In genomic region chr11:126592496-126593410, GRCh38 we compare ENCODE assay signal across 19 cellular contexts.
DNase-seq lines count a peak whose midpoint lies in the region; ATAC-seq and TF ChIP-seq lines count a peak whose summit lies in the region.
"Had no signal": no experiment of that assay in that cellular context is flagged by ENCODE, and none has a peak within 500 bp of the region (broad histone marks: within the 10 kb centered on the region; RNA-seq: fewer than 3 reads in every experiment).

No MANE protein-coding gene starts in this region.

- no peak overlapping the region for H3K9ac ChIP-seq in SK-N-SH
- H3K9ac ChIP-seq: BLaER1 treated with 17β-estradiol and CSF1 and Interleukin-3, amounts not matched to agents 10 nM and 100 nM had no signal

- ATAC-seq in SK-N-SH treated with all-trans-retinoic acid at 6 μM for 48 hours (peak; percentile 27; the same call in 2 of the 3 replicates), esophagus mucosa (peak; percentile 59), HG03175 (IDR thresholded peaks at IDR 0.05; ENCODE audit: unreplicated experiment) (no peak)
- ATAC-seq: natural killer cell treated with Interleukin-12 subunit alpha and Interleukin-12 subunit beta and Interleukin-15 and Interleukin-18, amount 100 ng/mL, for 72 hours; stimulated activated effector memory CD8-positive, alpha-beta T cell treated with anti-CD3 and anti-CD28 coated beads, Interleukin-12 subunit alpha, Interleukin-12 subunit beta, amount 100 ng/mL, for 72 hours had no signal

- TF ChIP-seq CTCF in SK-N-SH (IDR thresholded peaks at IDR 0.05): no peak

- no peaks in the 10 kb centered on the region for H3K79me2 ChIP-seq in SK-N-SH (ENCODE audit: insufficient read depth)

- H3K27ac ChIP-seq in SK-N-SH (ENCODE audit: low read depth in 2 of 2, low read length in 1 of 2): no peak overlapping the region
- H3K27ac ChIP-seq: BLaER1 treated with 17β-estradiol and CSF1 and Interleukin-3, amounts not matched to agents 10 nM and 100 nM; thyroid gland had no signal

- H3K4me2 ChIP-seq in SK-N-SH: no peak overlapping the region
- H3K4me2 ChIP-seq: BLaER1 treated with 17β-estradiol and CSF1 and Interleukin-3, amounts not matched to agents 10 nM and 100 nM had no signal

- H3K4me3 ChIP-seq in SK-N-SH (ENCODE audit: low read depth in 2 of 2, low read length in 1 of 2) (no peak overlapping the region), MG63 (no peak overlapping the region)
- H3K4me3 ChIP-seq: BLaER1 treated with 17β-estradiol and CSF1 and Interleukin-3, amounts not matched to agents 10 nM and 100 nM; thyroid gland had no signal

- peaks cover 0 to 8% of the 10 kb centered on the region in 2 experiments; a peak in 1 of 4 replicates for H3K4me1 ChIP-seq in SK-N-SH (ENCODE audit: control insufficient read depth in 1 of 2, insufficient read depth in 2 of 2, low read depth in 1 of 2, low read length in 1 of 2)
- H3K4me1 ChIP-seq: BLaER1 treated with 17β-estradiol and CSF1 and Interleukin-3, amounts not matched to agents 10 nM and 100 nM had no signal

- H3K9me3 ChIP-seq in SK-N-SH (no peaks in the 10 kb centered on the region), MG63 (no peaks in the 10 kb centered on the region)
- H3K9me3 ChIP-seq: BLaER1 treated with 17β-estradiol and CSF1 and Interleukin-3, amounts not matched to agents 10 nM and 100 nM; thyroid gland had no signal

- no peaks in the 10 kb centered on the region for H4K20me1 ChIP-seq in SK-N-SH (ENCODE audit: insufficient read depth)
- H4K20me1 ChIP-seq: BLaER1 treated with 17β-estradiol and CSF1 and Interleukin-3, amounts not matched to agents 10 nM and 100 nM had no signal

- WGBS in SK-N-SH (ENCODE audit: low lambda C conversion rate): 88% methylated on average over 21 of the region's 21 CpGs

- H3K27me3 ChIP-seq in SK-N-SH (ENCODE audit: insufficient read depth) (no peaks in the 10 kb centered on the region), MG63 (no peaks in the 10 kb centered on the region)
- H3K27me3 ChIP-seq: BLaER1 treated with 17β-estradiol and CSF1 and Interleukin-3, amounts not matched to agents 10 nM and 100 nM; thyroid gland had no signal

- no peak for TF ChIP-seq RAD21 in SK-N-SH (IDR thresholded peaks at IDR 0.05; ENCODE audit: low read length)

- no peak overlapping the region for H2AFZ ChIP-seq in SK-N-SH (ENCODE audit: low read depth)

- no peaks in the 10 kb centered on the region for H3F3A ChIP-seq in SK-N-SH (replicated peaks; ENCODE audit: insufficient read depth)

- POLR2A ChIA-PET in SK-N-SH (lab: Yijun Ruan, JAX): no interaction called here

- TF ChIP-seq EP300 in SK-N-SH (IDR thresholded peaks at IDR 0.05; ENCODE audit: borderline replicate concordance in 1 of 2, low read depth in 1 of 2, low read length in 1 of 2): no peak

- CTCF ChIA-PET in SK-N-SH (lab: Yijun Ruan, JAX): interaction anchor here (2.7 to 11.8 kb wide), 3 partner anchors 15 to 112 kb away, joined by 9 to 77 read pairs (median 17); no protein-coding TSS in a partner anchor

- H3K36me3 ChIP-seq in SK-N-SH (replicated peaks in 1 of 2; ENCODE audit: control insufficient read depth in 1 of 2, insufficient read depth in 2 of 2, low read length in 1 of 2): no peaks in the 10 kb centered on the region
- H3K36me3 ChIP-seq in MG63: no peaks in the 10 kb centered on the region
- H3K36me3 ChIP-seq: BLaER1 treated with 17β-estradiol and CSF1 and Interleukin-3, amounts not matched to agents 10 nM and 100 nM; thyroid gland had no signal

- DNase-seq in SK-N-SH (no peak), NCI-H510A (lab: John Stamatoyannopoulos, UW) (peak; percentile 33), cortex of kidney (lab: John Stamatoyannopoulos, UW) (no peak), MG63 (no peak)
- no peak for DNase-seq in stimulated activated CD4-positive, alpha-beta T cell treated with anti-CD3 and anti-CD28 coated beads, Interleukin-4, amount 100 ng/mL, for 4 hours
- DNase-seq: activated CD4-positive, alpha-beta memory T cell treated with anti-CD3 and anti-CD28 coated beads, Interleukin-2, amount 10 ng/mL, durations not matched to agents 7 days and 5 days; activated T-cell treated with anti-CD3 and anti-CD28 coated beads, Interleukin-2, amount 50 U/mL, for 4 hours; GOT3; KBM-7; NCI-H1105; NCI-H774; SW 1271; thyroid gland had no signal

- H3K9me2 ChIP-seq in SK-N-SH: no peaks in the 10 kb centered on the region

TF ChIP-seq in SK-N-SH treated with all-trans-retinoic acid at 6 μM for 48 hours, 23 proteins besides CTCF, POLR2A, EP300 and RAD21 (continues in another document):
- no peak for TF ChIP-seq PPARA (CRISPR knock-in tag; IDR thresholded peaks at IDR 0.05; ENCODE audit: borderline replicate concordance)
- TF ChIP-seq ZNF565 (CRISPR knock-in tag; conservative IDR thresholded peaks at IDR 0.05; ENCODE audit: low read depth): no peak
- TF ChIP-seq BACH2 (CRISPR knock-in tag; IDR thresholded peaks at IDR 0.05; ENCODE audit: borderline replicate concordance): no peak
- TF ChIP-seq OSR1 (CRISPR knock-in tag; IDR thresholded peaks at IDR 0.05): no peak
- TF ChIP-seq, protein P1, sequence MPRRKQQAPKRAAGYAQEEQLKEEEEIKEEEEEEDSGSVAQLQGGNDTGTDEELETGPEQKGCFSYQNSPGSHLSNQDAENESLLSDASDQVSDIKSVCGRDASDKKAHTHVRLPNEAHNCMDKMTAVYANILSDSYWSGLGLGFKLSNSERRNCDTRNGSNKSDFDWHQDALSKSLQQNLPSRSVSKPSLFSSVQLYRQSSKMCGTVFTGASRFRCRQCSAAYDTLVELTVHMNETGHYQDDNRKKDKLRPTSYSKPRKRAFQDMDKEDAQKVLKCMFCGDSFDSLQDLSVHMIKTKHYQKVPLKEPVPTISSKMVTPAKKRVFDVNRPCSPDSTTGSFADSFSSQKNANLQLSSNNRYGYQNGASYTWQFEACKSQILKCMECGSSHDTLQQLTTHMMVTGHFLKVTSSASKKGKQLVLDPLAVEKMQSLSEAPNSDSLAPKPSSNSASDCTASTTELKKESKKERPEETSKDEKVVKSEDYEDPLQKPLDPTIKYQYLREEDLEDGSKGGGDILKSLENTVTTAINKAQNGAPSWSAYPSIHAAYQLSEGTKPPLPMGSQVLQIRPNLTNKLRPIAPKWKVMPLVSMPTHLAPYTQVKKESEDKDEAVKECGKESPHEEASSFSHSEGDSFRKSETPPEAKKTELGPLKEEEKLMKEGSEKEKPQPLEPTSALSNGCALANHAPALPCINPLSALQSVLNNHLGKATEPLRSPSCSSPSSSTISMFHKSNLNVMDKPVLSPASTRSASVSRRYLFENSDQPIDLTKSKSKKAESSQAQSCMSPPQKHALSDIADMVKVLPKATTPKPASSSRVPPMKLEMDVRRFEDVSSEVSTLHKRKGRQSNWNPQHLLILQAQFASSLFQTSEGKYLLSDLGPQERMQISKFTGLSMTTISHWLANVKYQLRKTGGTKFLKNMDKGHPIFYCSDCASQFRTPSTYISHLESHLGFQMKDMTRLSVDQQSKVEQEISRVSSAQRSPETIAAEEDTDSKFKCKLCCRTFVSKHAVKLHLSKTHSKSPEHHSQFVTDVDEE (CRISPR knock-in tag; IDR thresholded peaks at IDR 0.05): no peak
- no peak for TF ChIP-seq ZFP3 (CRISPR knock-in tag; IDR thresholded peaks at IDR 0.05)

TF ChIP-seq in SK-N-SH, 30 proteins besides CTCF, POLR2A, EP300 and RAD21:
- TF ChIP-seq CHD2 (IDR thresholded peaks at IDR 0.05; ENCODE audit: low read length, partially characterized antibody) (no peak), TAF1 (IDR thresholded peaks at IDR 0.05; ENCODE audit: borderline replicate concordance, low read depth, low read length) (no peak), GATA2 (CRISPR knock-in tag; IDR thresholded peaks at IDR 0.05) (no peak), TEAD4 (IDR thresholded peaks at IDR 0.05; ENCODE audit: borderline replicate concordance, insufficient read depth) (no peak)
